In genomic region chr2:121810959-121811853, GRCh38 we compare ENCODE assay signal across 1 cellular context.
A peak's percentile ranks its signal among the peaks of the same experiment; 100 is the strongest.
TF ChIP-seq lines count a peak whose summit lies in the region.

No MANE protein-coding gene starts in this region.

TF ChIP-seq in H1, 55 proteins besides CTCF, POLR2A, EP300 and RAD21:
- TF ChIP-seq KDM4A (IDR thresholded peaks at IDR 0.05; ENCODE audit: low read depth, low read length, severe bottlenecking) = no peak
- no peak for TF ChIP-seq RBBP5 (IDR thresholded peaks at IDR 0.05; ENCODE audit: borderline replicate concordance, low read depth, low read length)
- TF ChIP-seq PHF8 (conservative IDR thresholded peaks at IDR 0.05; ENCODE audit: low read depth, low read length) = no peak
- TF ChIP-seq E2F6 (IDR thresholded peaks at IDR 0.05) = peak; percentile 75
- TF ChIP-seq EGR1 (IDR thresholded peaks at IDR 0.05; ENCODE audit: borderline replicate concordance, low read depth, low read length) = no peak
- no peak for TF ChIP-seq SP1 (IDR thresholded peaks at IDR 0.05; ENCODE audit: low read depth, low read length)
- no peak for TF ChIP-seq CREB1 (IDR thresholded peaks at IDR 0.05)
- TF ChIP-seq RFX5 (IDR thresholded peaks at IDR 0.05; ENCODE audit: borderline replicate concordance, low read depth, low read length) = no peak
- TF ChIP-seq MAFK (IDR thresholded peaks at IDR 0.05; ENCODE audit: low read depth, low read length) = no peak
- no peak for TF ChIP-seq TBP (IDR thresholded peaks at IDR 0.05; ENCODE audit: low read depth, low read length)
- peak; percentile 77 for TF ChIP-seq MAX (IDR thresholded peaks at IDR 0.05)
- no peak for TF ChIP-seq BACH1 (IDR thresholded peaks at IDR 0.05; ENCODE audit: low read length)
- TF ChIP-seq ZNF274 (IDR thresholded peaks at IDR 0.05; ENCODE audit: borderline replicate concordance, extremely low read depth, low read length) = no peak
- TF ChIP-seq TCF12 (IDR thresholded peaks at IDR 0.05; ENCODE audit: low read depth, low read length) = no peak
TF ChIP-seq in H1: peak in this region for 2.
